Comparison of ENCODE assay signal across 19 cellular contexts in the genomic region with DNA sequence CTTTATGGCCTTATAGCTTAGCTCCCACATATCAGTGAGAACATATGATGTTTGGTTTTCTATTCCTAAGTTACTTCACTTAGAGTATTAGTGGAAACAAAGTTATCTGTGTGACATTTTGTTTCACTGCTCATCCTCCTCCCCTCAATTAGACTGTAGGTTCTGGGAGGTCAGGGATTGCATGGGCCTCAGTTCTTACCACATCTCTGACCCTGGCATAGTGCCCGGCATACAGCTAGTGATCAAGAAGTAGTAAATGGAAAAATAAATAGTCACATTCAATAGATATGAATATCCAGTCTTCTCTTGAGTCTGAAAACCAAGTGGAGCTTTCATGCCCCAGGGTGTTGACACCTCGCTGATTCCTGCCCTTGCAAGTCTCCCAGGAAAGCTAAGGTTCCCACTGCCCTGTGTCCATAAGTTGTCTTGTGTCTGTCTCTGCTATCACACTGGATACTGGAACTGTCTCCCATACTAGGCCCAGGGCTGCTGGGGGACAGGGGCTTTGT.
"Had no signal": no experiment of that assay in that cellular context is flagged by ENCODE, and none has a peak within 500 bp of the region (broad histone marks: within the 10 kb centered on the region; RNA-seq: fewer than 3 reads in every experiment).

No MANE protein-coding gene starts in this region.

- H3K27me3 ChIP-seq: SJCRH30 had no signal

- ATAC-seq: SK-N-SH treated with all-trans-retinoic acid at 6 μM for 48 hours had no signal

- FAIRE-seq: RCC 7860 had no signal

- H3K4me3 ChIP-seq: SJCRH30 had no signal

- H3K36me3 ChIP-seq: SJCRH30 had no signal

- H3K9me3 ChIP-seq: SJCRH30 had no signal

- H3K27ac ChIP-seq: SJCRH30 had no signal

- DNase-seq: KBM-7, MV-4-11, NCI-H1048, NCI-H1436, NCI-H187, NCI-H2029, NCI-H2081 treated with DMSO at 0.1 percent for 48 hours, NCI-H2171, NCI-H226, NCI-H446, NCI-H510A, NCI-H524 treated with DMSO at 0.1 percent for 48 hours, NCI-H69, NCI-H774, RPMI8226, SHP77, SJCRH30 had no signal
